In the genomic region with DNA sequence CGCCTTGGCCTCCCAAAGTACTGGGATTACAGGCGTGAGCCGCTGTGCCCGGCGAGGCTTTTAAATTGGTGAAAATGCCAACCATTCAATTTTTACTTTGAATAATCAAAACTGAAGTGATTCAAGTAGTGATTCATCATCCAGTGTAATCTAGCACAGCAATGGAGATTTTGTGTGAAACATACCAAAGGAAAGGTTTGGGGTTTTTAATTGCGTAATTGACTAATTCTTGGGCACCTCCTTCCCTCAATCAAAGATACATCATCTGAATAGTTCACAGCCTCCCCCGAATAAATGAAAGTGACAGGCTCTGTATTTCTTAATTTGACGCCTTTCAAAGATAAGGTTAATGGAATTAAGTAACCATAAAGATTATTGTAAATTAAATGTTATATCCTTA, we compare ENCODE assay signal across 21 cellular contexts.
DNase-seq lines count a peak whose midpoint lies in the region; ATAC-seq and TF ChIP-seq lines count a peak whose summit lies in the region.
"Had no signal": no experiment of that assay in that cellular context is flagged by ENCODE, and none has a peak within 500 bp of the region (broad histone marks: within the 10 kb centered on the region; RNA-seq: fewer than 3 reads in every experiment).

No MANE protein-coding gene starts in this region.

- DNase-seq in HT1080 (ENCODE audit: low read depth), result peak; percentile 0
- DNase-seq in NCI-H226, result peak; percentile 66
- DNase-seq in amniotic epithelial cell (ENCODE audit: low read depth), result peak; percentile 53
- DNase-seq in omental fat pad (ENCODE audit: low spot score), result no peak
- DNase-seq in NCI-H2171 (lab: John Stamatoyannopoulos, UW), result no peak
- no peak for DNase-seq in putamen (ENCODE audit: low spot score)
- no peak for DNase-seq in activated T-cell treated with anti-CD3 and anti-CD28 coated beads for 4 hours
- DNase-seq: 8988T; ACHN; AML-193; BE2C; Calu3; CD4-positive, alpha-beta memory T cell; COR-L47; DMS53; DMS79 treated with DMSO at 0.1 percent for 48 hours; H9 had no signal

- ATAC-seq in omental fat pad (ENCODE audit: low FRiP score), result peak; percentile 57
- ATAC-seq in GM21825 (IDR thresholded peaks at IDR 0.05; ENCODE audit: unreplicated experiment), result no peak
- ATAC-seq: A549, GM23338, HCT116 had no signal

- no peak for TF ChIP-seq CTCF in omental fat pad (IDR thresholded peaks at IDR 0.05)

Comparison
In these comparisons a context has a peak if more than half of its experiments do, and no peak if none do; other contexts are left out.
1. DNase-seq: peak in HT1080 (single experiment), NCI-H226 (single experiment) and amniotic epithelial cell (single experiment); none in omental fat pad (single experiment), NCI-H2171 (single experiment), putamen (single experiment) and activated T-cell treated with anti-CD3 and anti-CD28 coated beads for 4 hours (single experiment).